ENCODE assay signal across 13 cellular contexts in the genomic region with DNA sequence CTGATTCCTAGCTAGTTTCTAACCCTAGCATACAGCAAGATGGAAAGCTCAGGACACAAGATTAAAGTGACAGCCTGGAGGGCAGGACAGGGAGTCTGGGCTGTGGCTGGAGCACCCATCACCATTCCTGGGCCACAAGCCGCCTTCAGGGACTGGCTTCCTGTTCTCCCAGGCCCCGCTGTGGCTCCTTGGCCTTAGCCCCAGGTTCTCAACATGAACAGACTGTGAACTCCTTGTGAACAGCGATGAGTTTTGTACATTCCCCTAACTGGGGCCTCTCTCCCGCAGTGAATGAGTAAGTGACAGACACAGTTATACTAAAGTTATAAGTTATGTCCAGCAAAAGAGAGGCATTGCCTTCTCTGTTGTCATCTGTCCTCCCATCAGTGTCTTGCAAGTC. TPM values are rescaled to one million over a fixed set of nuclear protein-coding genes. Genes with fewer than 3 reads are reported as not detected.
DNase-seq lines count a peak whose midpoint lies in the region; ATAC-seq and TF ChIP-seq lines count a peak whose summit lies in the region.
"Had no signal": no experiment of that assay in that cellular context is flagged by ENCODE, and none has a peak within 500 bp of the region (broad histone marks: within the 10 kb centered on the region; RNA-seq: fewer than 3 reads in every experiment).

No MANE protein-coding gene starts in this region.

- H3K9me3 Mint-ChIP-seq in activated naive CD4-positive, alpha-beta T cell treated with anti-CD3 and anti-CD28 coated beads, Interleukin-2, amount 50 U/mL, for 24 hours: no peaks in the 10 kb centered on the region
- H3K9me3 Mint-ChIP-seq in activated B cell treated with CpG ODN at 0.5 μM for 24 hours: no peaks in the 10 kb centered on the region
- H3K9me3 Mint-ChIP-seq in immature natural killer cell: peaks cover 0 to 2% (median 0%) of the 10 kb centered on the region in 6 donors
- H3K9me3 Mint-ChIP-seq: dendritic cell treated with granulocyte-macrophage colony-stimulating factor and Interleukin-4, amounts not matched to agents 40 ng/mL and 50 ng/mL, for 4 days had no signal

- H3K27me3 ChIP-seq in HAP-1 (ENCODE audit: low read depth): peaks cover 7% of the 10 kb centered on the region; the same call in 1 of the 2 replicates
- H3K27me3 ChIP-seq: pancreas had no signal

- H3K4me1 ChIP-seq in HAP-1: no peaks in the 10 kb centered on the region
- H3K4me1 ChIP-seq: foreskin keratinocyte, left ventricle myocardium inferior, pancreas had no signal

- CTCF ChIA-PET in activated B cell treated with CpG ODN at 0.5 μM for 24 hours (lab: Charles Lee): interaction anchor here (0.7 to 8.7 kb wide), 11 partner anchors 10 to 485 kb away, joined by 3 to 86 read pairs (median 4); a partner anchor contains a TSS

- ATAC-seq in activated B cell treated with CpG ODN at 0.5 μM for 24 hours (ENCODE audit: low read depth): no peak
- ATAC-seq in GM18873 (IDR thresholded peaks at IDR 0.05; ENCODE audit: low FRiP score, unreplicated experiment): no peak
- ATAC-seq: foreskin keratinocyte had no signal

- peaks cover 63% of the 10 kb centered on the region for H3K4me1 Mint-ChIP-seq in activated naive CD4-positive, alpha-beta T cell treated with anti-CD3 and anti-CD28 coated beads, Interleukin-2, amount 50 U/mL, for 24 hours
- H3K4me1 Mint-ChIP-seq in activated B cell treated with CpG ODN at 0.5 μM for 24 hours: peaks cover 46% of the 10 kb centered on the region
- H3K4me1 Mint-ChIP-seq in immature natural killer cell: peaks cover 81 to 85% of the 10 kb centered on the region in 2 donors

- no peak overlapping the region for H3K4me3 ChIP-seq in HAP-1
- H3K4me3 ChIP-seq: left ventricle myocardium inferior, pancreas, PC-9 had no signal

- no peaks in the 10 kb centered on the region for H3K36me3 Mint-ChIP-seq in activated naive CD4-positive, alpha-beta T cell treated with anti-CD3 and anti-CD28 coated beads, Interleukin-2, amount 50 U/mL, for 24 hours
- H3K36me3 Mint-ChIP-seq in activated B cell treated with CpG ODN at 0.5 μM for 24 hours (ENCODE audit: low read depth): no peaks in the 10 kb centered on the region
- H3K36me3 Mint-ChIP-seq in immature natural killer cell: peaks cover 4 to 11% (median 10%) of the 10 kb centered on the region in 3 donors

- POLR2A ChIA-PET in activated B cell treated with CpG ODN at 0.5 μM for 24 hours (lab: Charles Lee): interaction anchor here (0.6 to 2.6 kb wide), 6 partner anchors 14 to 386 kb away, joined by 3 to 63 read pairs (median 6); no protein-coding TSS in a partner anchor

- intact Hi-C loops in activated B cell treated with CpG ODN at 0.5 μM for 24 hours (cut with micrococcal nuclease): loop anchor here (5.0 to 10.0 kb wide), 2 partner anchors 484 to 583 kb away; a partner anchor contains a TSS

- TF ChIP-seq CTCF in activated B cell treated with CpG ODN at 0.5 μM for 24 hours (IDR thresholded peaks at IDR 0.05): no peak

- in situ Hi-C loops in HAP-1 (cut with MboI; ENCODE audit: low sequenced_read_pairs): no loop called here

- peak overlapping the region; percentile 85 for H3K4me3 Mint-ChIP-seq in activated naive CD4-positive, alpha-beta T cell treated with anti-CD3 and anti-CD28 coated beads, Interleukin-2, amount 50 U/mL, for 24 hours
- H3K4me3 Mint-ChIP-seq in activated B cell treated with CpG ODN at 0.5 μM for 24 hours (peak overlapping the region; percentile 79), immature natural killer cell (peak overlapping the region; percentile 89 to 98 (median 94))
- H3K4me3 Mint-ChIP-seq: dendritic cell treated with granulocyte-macrophage colony-stimulating factor and Interleukin-4, amounts not matched to agents 40 ng/mL and 50 ng/mL, for 4 days had no signal

- no peaks in the 10 kb centered on the region for H3K27me3 Mint-ChIP-seq in activated naive CD4-positive, alpha-beta T cell treated with anti-CD3 and anti-CD28 coated beads, Interleukin-2, amount 50 U/mL, for 24 hours
- H3K27me3 Mint-ChIP-seq in activated B cell treated with CpG ODN at 0.5 μM for 24 hours (no peaks in the 10 kb centered on the region), immature natural killer cell (ENCODE audit: low read depth in 3 of 3) (peaks cover 2 to 9% (median 5%) of the 10 kb centered on the region in 3 donors)
- H3K27me3 Mint-ChIP-seq: dendritic cell treated with granulocyte-macrophage colony-stimulating factor and Interleukin-4, amounts not matched to agents 40 ng/mL and 50 ng/mL, for 4 days had no signal

- no peaks in the 10 kb centered on the region for H3K9me3 ChIP-seq in HAP-1
- H3K9me3 ChIP-seq: left ventricle myocardium inferior, pancreas had no signal

- no peak overlapping the region for H3K27ac Mint-ChIP-seq in activated naive CD4-positive, alpha-beta T cell treated with anti-CD3 and anti-CD28 coated beads, Interleukin-2, amount 50 U/mL, for 24 hours
- H3K27ac Mint-ChIP-seq in activated B cell treated with CpG ODN at 0.5 μM for 24 hours (peak overlapping the region; percentile 91), immature natural killer cell (peak overlapping the region; percentile 96 to 99 (median 98))

- no peak for DNase-seq in activated naive CD4-positive, alpha-beta T cell treated with anti-CD3 and anti-CD28 coated beads, Interleukin-2, amount 50 U/mL, for 16 hours
- DNase-seq in activated B cell treated with CpG ODN at 0.5 μM for 24 hours (no peak), immature natural killer cell (no peak), midbrain (lab: John Stamatoyannopoulos, UW) (no peak), cerebellum (ENCODE audit: low spot score) (no peak), HAP-1 (ENCODE audit: low spot score in 2 of 2) (no peak)
- DNase-seq: foreskin keratinocyte, left ventricle myocardium inferior, pancreas, PC-9 had no signal

- H3K36me3 ChIP-seq in HAP-1 (replicated peaks): no peaks in the 10 kb centered on the region
- H3K36me3 ChIP-seq: left ventricle myocardium inferior, pancreas had no signal

RNA-seq across cellular contexts. Expression of gene SLC14A1, which starts 35.9 kb away (rescaled TPM):
- total RNA-seq in activated B cell treated with CpG ODN at 0.5 μM for 24 hours: 1.2 and 2.0 TPM in 2 replicates
- polyA plus RNA-seq in immature natural killer cell: 10 to 100 TPM in 1 of 3 donors, 1 to 10 TPM in 2; 3.8 to 12.4 (median 5.1) TPM
- 3.7 TPM for total RNA-seq in cerebellum
- total RNA-seq: PC-9 had no signal
